Comparison of ENCODE assay signal across 10 cellular contexts in genomic region chr13:94351292-94352000, GRCh38.
DNase-seq lines count a peak whose midpoint lies in the region; ATAC-seq and TF ChIP-seq lines count a peak whose summit lies in the region.
"Had no signal": no experiment of that assay in that cellular context is flagged by ENCODE, and none has a peak within 500 bp of the region (broad histone marks: within the 10 kb centered on the region; RNA-seq: fewer than 3 reads in every experiment).

No MANE protein-coding gene starts in this region.

- H3K9me3 Mint-ChIP-seq in activated CD8-positive, alpha-beta T cell treated with anti-CD3 and anti-CD28 coated beads, Interleukin-2, amount 10 ng/mL, durations not matched to agents 7 days and 5 days (ENCODE audit: insufficient read depth): no peaks in the 10 kb centered on the region

- H3K4me1 ChIP-seq in colonic mucosa: no peaks in the 10 kb centered on the region
- no peaks in the 10 kb centered on the region for H3K4me1 ChIP-seq in psoas muscle

- H3K4me1 Mint-ChIP-seq in activated CD8-positive, alpha-beta T cell treated with anti-CD3 and anti-CD28 coated beads, Interleukin-2, amount 10 ng/mL, durations not matched to agents 7 days and 5 days (ENCODE audit: low read depth): peaks cover 6% of the 10 kb centered on the region
- peaks cover 14% of the 10 kb centered on the region for H3K4me1 Mint-ChIP-seq in T-helper 17 cell

- peak; percentile 77 for DNase-seq in EH (ENCODE audit: low read depth)
- no peak for DNase-seq in activated CD8-positive, alpha-beta T cell treated with anti-CD3 and anti-CD28 coated beads, Interleukin-2, amount 10 ng/mL, durations not matched to agents 7 days and 5 days
- DNase-seq in islet precursor cell: peak; percentile 60
- no peak for DNase-seq in colonic mucosa
- DNase-seq in psoas muscle: no peak
- no peak for DNase-seq in T-helper 17 cell
- DNase-seq: left cardiac atrium had no signal

- H3K4me3 ChIP-seq in colonic mucosa (no peak overlapping the region), psoas muscle (no peak overlapping the region)

- TF ChIP-seq CTCF in colonic mucosa (IDR thresholded peaks at IDR 0.05): no peak
- TF ChIP-seq CTCF in psoas muscle (IDR thresholded peaks at IDR 0.05): no peak

- H3K9ac ChIP-seq in colonic mucosa (ENCODE audit: low read depth in 2 of 2, low read length in 2 of 2): no peak overlapping the region

- CTCF ChIA-PET in activated CD8-positive, alpha-beta T cell treated with anti-CD3 and anti-CD28 coated beads, Interleukin-2, amount 10 ng/mL, durations not matched to agents 7 days and 5 days (lab: Charles Lee): interaction anchor here (0.6 to 2.9 kb wide), 3 partner anchors 10 to 225 kb away, joined by 3 to 12 read pairs (median 5); no protein-coding TSS in a partner anchor

- H3K27me3 ChIP-seq in colonic mucosa: no peaks in the 10 kb centered on the region
- no peaks in the 10 kb centered on the region for H3K27me3 ChIP-seq in psoas muscle (ENCODE audit: insufficient read depth in 3 of 3, low read length in 2 of 3)

- H3K4me3 Mint-ChIP-seq in activated CD8-positive, alpha-beta T cell treated with anti-CD3 and anti-CD28 coated beads, Interleukin-2, amount 10 ng/mL, durations not matched to agents 7 days and 5 days: no peak overlapping the region
- H3K4me3 Mint-ChIP-seq in T-helper 17 cell: no peak overlapping the region

- intact Hi-C loops in colonic mucosa (cut with DNase I): no loop called here
- intact Hi-C loops in psoas muscle (cut with DNase I): no loop called here

- ATAC-seq in HG02885 (IDR thresholded peaks at IDR 0.05; ENCODE audit: poor library complexity, unreplicated experiment): peak; percentile 61
- peak; percentile 39 for ATAC-seq in activated CD8-positive, alpha-beta T cell treated with anti-CD3 and anti-CD28 coated beads, Interleukin-2, amount 10 ng/mL, durations not matched to agents 7 days and 5 days
- ATAC-seq in psoas muscle: no peak
- no peak for ATAC-seq in T-helper 17 cell
- ATAC-seq in HG02970 (IDR thresholded peaks at IDR 0.05; ENCODE audit: low FRiP score, unreplicated experiment): no peak

- POLR2A ChIA-PET in activated CD8-positive, alpha-beta T cell treated with anti-CD3 and anti-CD28 coated beads, Interleukin-2, amount 10 ng/mL, durations not matched to agents 7 days and 5 days (lab: Charles Lee): no interaction called here

- H3K27ac Mint-ChIP-seq in activated CD8-positive, alpha-beta T cell treated with anti-CD3 and anti-CD28 coated beads, Interleukin-2, amount 10 ng/mL, durations not matched to agents 7 days and 5 days: no peak overlapping the region
- H3K27ac Mint-ChIP-seq in T-helper 17 cell: no peak overlapping the region

- H3K27ac ChIP-seq in colonic mucosa: no peak overlapping the region
- H3K27ac ChIP-seq in psoas muscle: no peak overlapping the region
- H3K27ac ChIP-seq: RWPE1 had no signal

- no peaks in the 10 kb centered on the region for H3K9me3 ChIP-seq in colonic mucosa
- H3K9me3 ChIP-seq in psoas muscle: no peaks in the 10 kb centered on the region
- H3K9me3 ChIP-seq in T-helper 17 cell (ENCODE audit: control insufficient read depth, low read length, poor library complexity, severe bottlenecking): no peaks in the 10 kb centered on the region

- no peaks in the 10 kb centered on the region for H3K36me3 Mint-ChIP-seq in activated CD8-positive, alpha-beta T cell treated with anti-CD3 and anti-CD28 coated beads, Interleukin-2, amount 10 ng/mL, durations not matched to agents 7 days and 5 days (ENCODE audit: low read depth)
- peaks cover 6% of the 10 kb centered on the region for H3K36me3 Mint-ChIP-seq in T-helper 17 cell (ENCODE audit: low read depth)

- H3K27me3 Mint-ChIP-seq in activated CD8-positive, alpha-beta T cell treated with anti-CD3 and anti-CD28 coated beads, Interleukin-2, amount 10 ng/mL, durations not matched to agents 7 days and 5 days (ENCODE audit: low read depth): peaks cover 4% of the 10 kb centered on the region
- H3K27me3 Mint-ChIP-seq in T-helper 17 cell: peaks cover 20% of the 10 kb centered on the region

- WGBS in psoas muscle, 3 donors: 79 to 87% (median 81%) methylated on average over 5 of the region's 5 CpGs

- H3K36me3 ChIP-seq in colonic mucosa (no peaks in the 10 kb centered on the region), psoas muscle (ENCODE audit: insufficient read depth in 1 of 2, low read depth in 1 of 2) (no peaks in the 10 kb centered on the region)

Comparison
In these comparisons a context has a peak if more than half of its experiments do, and no peak if none do; other contexts are left out.
1. DNase-seq: peak in EH (single experiment) and islet precursor cell (single experiment); none in activated CD8-positive, alpha-beta T cell treated with anti-CD3 and anti-CD28 coated beads, Interleukin-2, amount 10 ng/mL, durations not matched to agents 7 days and 5 days (single experiment), colonic mucosa (single experiment), psoas muscle (0 of 2) and T-helper 17 cell (0 of 3).
2. ATAC-seq: peak in HG02885 (single experiment) and activated CD8-positive, alpha-beta T cell treated with anti-CD3 and anti-CD28 coated beads, Interleukin-2, amount 10 ng/mL, durations not matched to agents 7 days and 5 days (single experiment); none in psoas muscle (0 of 4), T-helper 17 cell (single experiment) and HG02970 (single experiment).